Comparison of ENCODE assay signal across 2 cellular contexts in genomic region chr11:129703846-129704245, GRCh38.
TF ChIP-seq lines count a peak whose summit lies in the region.

No MANE protein-coding gene starts in this region.

TF ChIP-seq in SK-N-SH, 30 proteins besides CTCF, POLR2A, EP300 and RAD21 (continued from another document):
- TF ChIP-seq, protein P1, sequence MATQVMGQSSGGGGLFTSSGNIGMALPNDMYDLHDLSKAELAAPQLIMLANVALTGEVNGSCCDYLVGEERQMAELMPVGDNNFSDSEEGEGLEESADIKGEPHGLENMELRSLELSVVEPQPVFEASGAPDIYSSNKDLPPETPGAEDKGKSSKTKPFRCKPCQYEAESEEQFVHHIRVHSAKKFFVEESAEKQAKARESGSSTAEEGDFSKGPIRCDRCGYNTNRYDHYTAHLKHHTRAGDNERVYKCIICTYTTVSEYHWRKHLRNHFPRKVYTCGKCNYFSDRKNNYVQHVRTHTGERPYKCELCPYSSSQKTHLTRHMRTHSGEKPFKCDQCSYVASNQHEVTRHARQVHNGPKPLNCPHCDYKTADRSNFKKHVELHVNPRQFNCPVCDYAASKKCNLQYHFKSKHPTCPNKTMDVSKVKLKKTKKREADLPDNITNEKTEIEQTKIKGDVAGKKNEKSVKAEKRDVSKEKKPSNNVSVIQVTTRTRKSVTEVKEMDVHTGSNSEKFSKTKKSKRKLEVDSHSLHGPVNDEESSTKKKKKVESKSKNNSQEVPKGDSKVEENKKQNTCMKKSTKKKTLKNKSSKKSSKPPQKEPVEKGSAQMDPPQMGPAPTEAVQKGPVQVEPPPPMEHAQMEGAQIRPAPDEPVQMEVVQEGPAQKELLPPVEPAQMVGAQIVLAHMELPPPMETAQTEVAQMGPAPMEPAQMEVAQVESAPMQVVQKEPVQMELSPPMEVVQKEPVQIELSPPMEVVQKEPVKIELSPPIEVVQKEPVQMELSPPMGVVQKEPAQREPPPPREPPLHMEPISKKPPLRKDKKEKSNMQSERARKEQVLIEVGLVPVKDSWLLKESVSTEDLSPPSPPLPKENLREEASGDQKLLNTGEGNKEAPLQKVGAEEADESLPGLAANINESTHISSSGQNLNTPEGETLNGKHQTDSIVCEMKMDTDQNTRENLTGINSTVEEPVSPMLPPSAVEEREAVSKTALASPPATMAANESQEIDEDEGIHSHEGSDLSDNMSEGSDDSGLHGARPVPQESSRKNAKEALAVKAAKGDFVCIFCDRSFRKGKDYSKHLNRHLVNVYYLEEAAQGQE (IDR thresholded peaks at IDR 0.05; ENCODE audit: low read depth, low read length) = no peak
- TF ChIP-seq MXI1 (IDR thresholded peaks at IDR 0.05; ENCODE audit: low read depth, low read length) = no peak
- no peak for TF ChIP-seq YY1 (IDR thresholded peaks at IDR 0.05; ENCODE audit: low read depth)
- no peak for TF ChIP-seq RCOR1 (IDR thresholded peaks at IDR 0.05; ENCODE audit: low read length)
- TF ChIP-seq GABPA (IDR thresholded peaks at IDR 0.05; ENCODE audit: low read depth) = no peak

TF ChIP-seq in SK-N-SH treated with all-trans-retinoic acid at 6 μM for 48 hours, 23 proteins besides CTCF, POLR2A, EP300 and RAD21 (continued from another document):
- TF ChIP-seq PATZ1 (CRISPR knock-in tag; IDR thresholded peaks at IDR 0.05; ENCODE audit: borderline replicate concordance) (no peak), TOX (CRISPR knock-in tag; IDR thresholded peaks at IDR 0.05; ENCODE audit: borderline replicate concordance) (no peak), SNAI2 (CRISPR knock-in tag; IDR thresholded peaks at IDR 0.05) (no peak)
- TF ChIP-seq, protein P2, sequence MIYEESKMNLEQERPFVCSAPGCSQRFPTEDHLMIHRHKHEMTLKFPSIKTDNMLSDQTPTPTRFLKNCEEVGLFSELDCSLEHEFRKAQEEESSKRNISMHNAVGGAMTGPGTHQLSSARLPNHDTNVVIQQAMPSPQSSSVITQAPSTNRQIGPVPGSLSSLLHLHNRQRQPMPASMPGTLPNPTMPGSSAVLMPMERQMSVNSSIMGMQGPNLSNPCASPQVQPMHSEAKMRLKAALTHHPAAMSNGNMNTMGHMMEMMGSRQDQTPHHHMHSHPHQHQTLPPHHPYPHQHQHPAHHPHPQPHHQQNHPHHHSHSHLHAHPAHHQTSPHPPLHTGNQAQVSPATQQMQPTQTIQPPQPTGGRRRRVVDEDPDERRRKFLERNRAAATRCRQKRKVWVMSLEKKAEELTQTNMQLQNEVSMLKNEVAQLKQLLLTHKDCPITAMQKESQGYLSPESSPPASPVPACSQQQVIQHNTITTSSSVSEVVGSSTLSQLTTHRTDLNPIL (CRISPR knock-in tag; IDR thresholded peaks at IDR 0.05; ENCODE audit: low read depth) = no peak
